ENCODE assay signal across 8 cellular contexts in genomic region chr5:67182406-67182805, GRCh38. TPM values are rescaled to one million over a fixed set of nuclear protein-coding genes. Genes with fewer than 3 reads are reported as not detected.
DNase-seq lines count a peak whose midpoint lies in the region; ATAC-seq and TF ChIP-seq lines count a peak whose summit lies in the region.

No MANE protein-coding gene starts in this region.

- peaks cover 20 to 42% of the 10 kb centered on the region in 2 donors for H3K4me1 Mint-ChIP-seq in immature natural killer cell
- H3K4me1 Mint-ChIP-seq in stimulated activated effector memory CD8-positive, alpha-beta T cell treated with anti-CD3 and anti-CD28 coated beads, Interleukin-12 subunit alpha, Interleukin-12 subunit beta, amount 100 ng/mL, for 72 hours, result peaks cover 47% of the 10 kb centered on the region

- H3K27ac Mint-ChIP-seq in immature natural killer cell, result peak overlapping the region; percentile 25 to 78 (median 46)
- H3K27ac Mint-ChIP-seq in stimulated activated effector memory CD8-positive, alpha-beta T cell treated with anti-CD3 and anti-CD28 coated beads, Interleukin-12 subunit alpha, Interleukin-12 subunit beta, amount 100 ng/mL, for 72 hours, result peak overlapping the region; percentile 80

- peaks cover 2 to 5% (median 2%) of the 10 kb centered on the region in 3 donors for H3K36me3 Mint-ChIP-seq in immature natural killer cell
- no peaks in the 10 kb centered on the region for H3K36me3 Mint-ChIP-seq in stimulated activated effector memory CD8-positive, alpha-beta T cell treated with anti-CD3 and anti-CD28 coated beads, Interleukin-12 subunit alpha, Interleukin-12 subunit beta, amount 100 ng/mL, for 72 hours

- DNase-seq in HL-60 (ENCODE audit: low read depth in 1 of 2, low spot score in 1 of 2) (no peak), amniotic stem cell (lab: John Stamatoyannopoulos, UW) (peak; percentile 7), immature natural killer cell (no peak), NCI-H82 treated with DMSO at 0.1 percent for 48 hours (lab: John Stamatoyannopoulos, UW; ENCODE audit: unreplicated experiment) (no peak), foreskin melanocyte (no peak)
- no peak for DNase-seq in stimulated activated effector memory CD8-positive, alpha-beta T cell treated with anti-CD3 and anti-CD28 coated beads, Interleukin-12 subunit alpha, Interleukin-12 subunit beta, amount 100 ng/mL, for 72 hours (ENCODE audit: low spot score in 2 of 2)
- DNase-seq in activated naive CD4-positive, alpha-beta T cell treated with Interleukin-2 at 50 U/mL for 16 hours, result no peak

- H3K4me3 Mint-ChIP-seq in immature natural killer cell, result peak overlapping the region in 2 of 5 donors; percentile 31 to 53
- H3K4me3 Mint-ChIP-seq in stimulated activated effector memory CD8-positive, alpha-beta T cell treated with anti-CD3 and anti-CD28 coated beads, Interleukin-12 subunit alpha, Interleukin-12 subunit beta, amount 100 ng/mL, for 72 hours, result peak overlapping the region; percentile 26

- H3K4me3 ChIP-seq in HL-60 (replicated peaks; ENCODE audit: insufficient read depth, low read length), result no peak overlapping the region

- peak; percentile 43 for ATAC-seq in stimulated activated effector memory CD8-positive, alpha-beta T cell treated with anti-CD3 and anti-CD28 coated beads, Interleukin-12 subunit alpha, Interleukin-12 subunit beta, amount 100 ng/mL, for 72 hours
- no peak for ATAC-seq in HG03342 (IDR thresholded peaks at IDR 0.05; ENCODE audit: unreplicated experiment)

- H3K27me3 ChIP-seq in HL-60 (ENCODE audit: insufficient read depth, poor library complexity, severe bottlenecking), result no peaks in the 10 kb centered on the region

- H3K27me3 Mint-ChIP-seq in immature natural killer cell (ENCODE audit: low read depth in 3 of 3), result peaks cover 2 to 4% (median 3%) of the 10 kb centered on the region in 3 donors

- H3K27ac ChIP-seq in HL-60 (replicated peaks), result peak overlapping the region; percentile 52; the same call in 1 of the 2 replicates

- no peak for TF ChIP-seq CTCF in HL-60 (IDR thresholded peaks at IDR 0.05; ENCODE audit: insufficient read depth, low read length)

- H3K9me3 Mint-ChIP-seq in immature natural killer cell, result peaks cover 0 to 9% (median 4%) of the 10 kb centered on the region in 6 donors
- H3K9me3 Mint-ChIP-seq in stimulated activated effector memory CD8-positive, alpha-beta T cell treated with anti-CD3 and anti-CD28 coated beads, Interleukin-12 subunit alpha, Interleukin-12 subunit beta, amount 100 ng/mL, for 72 hours, result peaks cover 5% of the 10 kb centered on the region

RNA-seq across cellular contexts. Expression of gene CD180, which starts 14.2 kb away (rescaled TPM):
- 1 to 10 TPM in 1 of 3 donors, under 1 TPM in 2; 0.52 to 1.7 (median 0.63) TPM for polyA plus RNA-seq in immature natural killer cell
